In the genomic region with DNA sequence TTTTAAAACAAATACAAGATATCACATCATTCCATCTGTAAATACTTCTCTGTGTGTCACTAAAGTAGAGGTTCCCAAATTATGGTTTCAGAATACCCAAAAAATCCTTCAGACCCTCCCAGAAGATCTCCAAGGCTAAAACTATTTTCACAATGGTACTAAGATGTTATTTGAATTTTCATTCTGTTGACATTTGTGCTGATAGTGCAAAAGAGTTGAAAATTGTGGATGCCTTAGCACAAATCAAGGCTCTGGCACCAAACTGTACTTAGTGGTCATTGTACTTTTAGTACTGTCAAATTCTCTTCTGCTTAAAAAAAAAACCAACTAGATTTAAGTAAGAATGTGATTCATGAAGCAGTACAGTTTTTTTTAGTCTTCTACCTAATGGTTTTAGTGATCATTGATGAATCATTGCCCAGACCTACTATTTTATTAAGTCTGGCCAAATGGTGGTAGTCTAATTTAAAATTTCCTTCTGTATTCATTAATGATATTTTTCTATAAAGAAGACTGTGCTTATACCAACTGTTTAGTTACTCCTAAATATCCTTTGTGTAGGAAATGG, we compare ENCODE assay signal across 18 cellular contexts. TPM values are rescaled to one million over a fixed set of nuclear protein-coding genes. Genes with fewer than 3 reads are reported as not detected.
DNase-seq lines count a peak whose midpoint lies in the region; TF ChIP-seq lines count a peak whose summit lies in the region.
"Had no signal": no experiment of that assay in that cellular context is flagged by ENCODE, and none has a peak within 500 bp of the region (broad histone marks: within the 10 kb centered on the region; RNA-seq: fewer than 3 reads in every experiment).

No MANE protein-coding gene starts in this region.

- H4K8ac ChIP-seq in mesenchymal stem cell (ENCODE audit: low read length) = no peak overlapping the region

- H2BK5ac ChIP-seq in mesenchymal stem cell (ENCODE audit: low read depth, low read length, poor library complexity, severe bottlenecking) = no peak overlapping the region

- intact Hi-C loops in head of caudate nucleus (cut with DNase I) = no loop called here

- no peaks in the 10 kb centered on the region for H3K27me3 ChIP-seq in BJ (ENCODE audit: control insufficient read depth, insufficient read depth, low read length)
- H3K27me3 ChIP-seq in mesenchymal stem cell (ENCODE audit: control insufficient read depth in 1 of 2, insufficient read depth in 1 of 2, low read length in 2 of 2) = no peaks in the 10 kb centered on the region
- H3K27me3 ChIP-seq: esophagus muscularis mucosa, tibial nerve had no signal

- H3K9me3 ChIP-seq in mesenchymal stem cell (ENCODE audit: control insufficient read depth, low read length) = no peaks in the 10 kb centered on the region
- H3K9me3 ChIP-seq: esophagus muscularis mucosa, tibial nerve had no signal

- peaks cover 19% of the 10 kb centered on the region for H3K79me1 ChIP-seq in mesenchymal stem cell (replicated peaks; ENCODE audit: low read length, poor library complexity, severe bottlenecking)

- no peak overlapping the region for H2AK5ac ChIP-seq in mesenchymal stem cell (ENCODE audit: low read length, severe bottlenecking)

- H2BK12ac ChIP-seq in mesenchymal stem cell (ENCODE audit: low read length in 2 of 2) = no peak overlapping the region

- H2AFZ ChIP-seq in mesenchymal stem cell (ENCODE audit: low read depth, low read length) = no peak overlapping the region

- TF ChIP-seq CTCF in BJ (IDR thresholded peaks at IDR 0.05; ENCODE audit: insufficient read depth, low read depth, low read length) = no peak
- TF ChIP-seq CTCF in cardiac fibroblast (IDR thresholded peaks at IDR 0.05; ENCODE audit: low read depth, low read length) = no peak

- H3K18ac ChIP-seq in mesenchymal stem cell (ENCODE audit: low read depth in 1 of 2, low read length in 2 of 2) = no peak overlapping the region

- H3K4ac ChIP-seq in mesenchymal stem cell (ENCODE audit: low read depth in 1 of 2, low read length in 2 of 2) = no peak overlapping the region

- H3K4me1 ChIP-seq in mesenchymal stem cell (ENCODE audit: control insufficient read depth, insufficient read depth, low read depth, low read length) = no peaks in the 10 kb centered on the region

- H2BK120ac ChIP-seq in mesenchymal stem cell (ENCODE audit: low read depth, low read length) = no peak overlapping the region

- CTCF ChIA-PET in BJ (lab: Yijun Ruan, JAX) = no interaction called here

- H3K14ac ChIP-seq in mesenchymal stem cell (ENCODE audit: low read length in 2 of 2) = no peak overlapping the region

- no peak overlapping the region for H2BK15ac ChIP-seq in mesenchymal stem cell (ENCODE audit: low read depth, poor library complexity, severe bottlenecking)

- no peak overlapping the region for H3K27ac ChIP-seq in mesenchymal stem cell (ENCODE audit: low read length, poor library complexity, severe bottlenecking)
- H3K27ac ChIP-seq: esophagus muscularis mucosa, SK-N-MC had no signal

- H3K4me3 ChIP-seq in BJ (ENCODE audit: low read depth, low read length) (no peak overlapping the region), cardiac fibroblast (replicated peaks in 1 of 2; ENCODE audit: low read depth in 2 of 2, low read length in 2 of 2) (no peak overlapping the region), mesenchymal stem cell (ENCODE audit: insufficient read depth in 1 of 2, low read depth in 1 of 2, low read length in 2 of 2) (peak overlapping the region in 1 of 2 experiments; percentile 12)
- H3K4me3 ChIP-seq: esophagus muscularis mucosa, SK-N-MC, tibial nerve had no signal

- H4K91ac ChIP-seq in mesenchymal stem cell (ENCODE audit: low read length) = no peak overlapping the region

- POLR2A ChIA-PET in BJ (lab: Charles Lee) = no interaction called here

- H3K4me2 ChIP-seq in mesenchymal stem cell (ENCODE audit: low read length, poor library complexity, severe bottlenecking) = no peak overlapping the region

- H3K23ac ChIP-seq in mesenchymal stem cell (ENCODE audit: low read length in 2 of 2) = no peak overlapping the region

- H3K36me3 ChIP-seq in BJ (ENCODE audit: control insufficient read depth, insufficient read depth, low read length) (0 out of 2 replicates have a peak, but pooled peaks cover 1% of the 10 kb centered on the region), mesenchymal stem cell (ENCODE audit: control insufficient read depth in 1 of 2, insufficient read depth in 2 of 2, low read depth in 1 of 2, low read length in 2 of 2) (peaks cover 0 to 10% of the 10 kb centered on the region in 2 experiments)
- H3K36me3 ChIP-seq: esophagus muscularis mucosa, tibial nerve had no signal

- H3K9ac ChIP-seq in mesenchymal stem cell (ENCODE audit: low read length) = peak overlapping the region; percentile 45

- DNase-seq in BJ (ENCODE audit: low read depth) (peak; percentile 35), M059J (ENCODE audit: low read depth) (peak; percentile 72), cardiac fibroblast (ENCODE audit: low read depth in 2 of 2) (peak; percentile 42 to 81), mesenchymal stem cell (peak; percentile 46), cerebellum (ENCODE audit: low spot score) (no peak), head of caudate nucleus (no peak), NCI-H187 (lab: John Stamatoyannopoulos, UW) (no peak), NCI-H1092 treated with DMSO at 0.1 percent for 48 hours (lab: John Stamatoyannopoulos, UW) (no peak)
- DNase-seq: activated CD4-positive, alpha-beta memory T cell treated with anti-CD3 and anti-CD28 coated beads, Interleukin-2, amount 10 ng/mL, durations not matched to agents 7 days and 5 days; activated naive CD8-positive, alpha-beta T cell treated with anti-CD3 and anti-CD28 coated beads, Interleukin-2, amount 50 U/mL, for 24 hours; cortex of kidney; natural killer cell; NK-92 treated with Interleukin-12 subunit alpha and Interleukin-12 subunit beta, amount 100 ng/mL, for 24 hours; right cardiac atrium; stimulated activated CD4-positive, alpha-beta T cell treated with anti-CD3 and anti-CD28 coated beads, Interleukin-4, amount 100 ng/mL, for 4 hours had no signal

RNA-seq across cellular contexts. Expression of gene TPST1, which starts 50.5 kb away (rescaled TPM):
- polyA plus RNA-seq in BJ (2011; rRNA removed) = 34.9 and 38.9 TPM in 2 replicates
- polyA minus RNA-seq in BJ (2011; rRNA and poly(A)+ RNA removed) = 31.6 and 41.5 TPM in 2 replicates
- 44.2 and 61.0 TPM in 2 replicates for total RNA-seq in M059J (2014; rRNA removed; shearing (Covaris generic))
- 58.0 TPM for polyA plus RNA-seq in mesenchymal stem cell (2013, experiment 1 of 2)
- 58.7 TPM for polyA plus RNA-seq in mesenchymal stem cell (2013, experiment 2 of 2)
- 45.0 TPM for total RNA-seq in cerebellum

Comparison
In these comparisons a context has a peak if more than half of its experiments do, and no peak if none do; other contexts are left out.
1. DNase-seq: peak in BJ (single experiment), M059J (single experiment), cardiac fibroblast (2 of 2) and mesenchymal stem cell (single experiment); none in cerebellum (single experiment), head of caudate nucleus (0 of 42), NCI-H187 (0 of 2) and NCI-H1092 treated with DMSO at 0.1 percent for 48 hours (single experiment).